In genomic region chr2:105866439-105867170, GRCh38 we compare ENCODE assay signal across 12 cellular contexts.
DNase-seq lines count a peak whose midpoint lies in the region; ATAC-seq and TF ChIP-seq lines count a peak whose summit lies in the region.
"Had no signal": no experiment of that assay in that cellular context is flagged by ENCODE, and none has a peak within 500 bp of the region (broad histone marks: within the 10 kb centered on the region; RNA-seq: fewer than 3 reads in every experiment).

No MANE protein-coding gene starts in this region.

- in situ Hi-C loops in brain microvascular endothelial cell (cut with HindIII; ENCODE audit: low pct_ligation_motif_present, low sequenced_read_pairs) = no loop called here

- H3K27ac ChIP-seq in brain microvascular endothelial cell = no peak overlapping the region
- H3K27ac ChIP-seq in colonic mucosa = no peak overlapping the region

- H3K4me3 ChIP-seq in brain microvascular endothelial cell (ENCODE audit: low read depth, low read length) (no peak overlapping the region), kidney epithelial cell (ENCODE audit: low read depth, low read length) (no peak overlapping the region), colonic mucosa (no peak overlapping the region)
- H3K4me3 ChIP-seq: skin epidermis had no signal

- no peaks in the 10 kb centered on the region for H3K9me3 ChIP-seq in colonic mucosa

- no peaks in the 10 kb centered on the region for H3K36me3 Mint-ChIP-seq in HFFc6 (ENCODE audit: low read depth)
- H3K36me3 Mint-ChIP-seq in effector memory CD8-positive, alpha-beta T cell (ENCODE audit: insufficient read depth) = peaks cover 5% of the 10 kb centered on the region

- H3K27me3 ChIP-seq in brain microvascular endothelial cell (replicated peaks) (no peaks in the 10 kb centered on the region), kidney epithelial cell (ENCODE audit: control insufficient read depth, insufficient read depth, low read length) (no peaks in the 10 kb centered on the region), colonic mucosa (no peaks in the 10 kb centered on the region)

- H3K4me1 ChIP-seq in colonic mucosa = peaks cover 5% of the 10 kb centered on the region

- POLR2A ChIA-PET in GM10248 (lab: Yijun Ruan, JAX) = no interaction called here

- TF ChIP-seq CTCF in HFFc6 (IDR thresholded peaks at IDR 0.05) (no peak), brain microvascular endothelial cell (IDR thresholded peaks at IDR 0.05; ENCODE audit: low read depth, low read length, missing control alignments) (no peak), kidney epithelial cell (IDR thresholded peaks at IDR 0.05; ENCODE audit: insufficient read depth, low read length, poor library complexity, severe bottlenecking) (no peak), GM10248 (IDR thresholded peaks at IDR 0.05; ENCODE audit: control extremely low read depth, extremely low read depth, low read depth, missing control alignments) (no peak), colonic mucosa (IDR thresholded peaks at IDR 0.05) (no peak)

- peak; percentile 14 for DNase-seq in A172 (ENCODE audit: low spot score)
- DNase-seq in HFFc6 = peak; percentile 52
- DNase-seq in brain microvascular endothelial cell = peak; percentile 31
- peak; percentile 19 for DNase-seq in kidney epithelial cell (ENCODE audit: low read depth)
- no peak for DNase-seq in GM10248 (ENCODE audit: extremely low spot score)
- no peak for DNase-seq in colonic mucosa
- DNase-seq in effector memory CD8-positive, alpha-beta T cell = no peak
- DNase-seq in RPMI8226 = no peak
- DNase-seq: activated CD8-positive, alpha-beta memory T cell treated with anti-CD3 and anti-CD28 coated beads, Interleukin-2, amount 10 ng/mL, durations not matched to agents 7 days and 5 days; Karpas-422 had no signal

- H3K9ac ChIP-seq in colonic mucosa (ENCODE audit: low read depth in 2 of 2, low read length in 2 of 2) = no peak overlapping the region

- no peak for ATAC-seq in effector memory CD8-positive, alpha-beta T cell (replicated peaks)
- ATAC-seq: activated CD8-positive, alpha-beta memory T cell treated with anti-CD3 and anti-CD28 coated beads, Interleukin-2, amount 10 ng/mL, durations not matched to agents 7 days and 5 days; Panc1 had no signal

- intact Hi-C loops in colonic mucosa (cut with DNase I) = no loop called here

- H3K36me3 ChIP-seq in brain microvascular endothelial cell (replicated peaks) = no peaks in the 10 kb centered on the region
- H3K36me3 ChIP-seq in kidney epithelial cell (ENCODE audit: control insufficient read depth, insufficient read depth, low read length) = no peaks in the 10 kb centered on the region
- no peaks in the 10 kb centered on the region for H3K36me3 ChIP-seq in colonic mucosa

- no peak overlapping the region for H3K4me3 Mint-ChIP-seq in HFFc6
- H3K4me3 Mint-ChIP-seq in effector memory CD8-positive, alpha-beta T cell = no peak overlapping the region
- H3K4me3 Mint-ChIP-seq: activated CD8-positive, alpha-beta memory T cell treated with anti-CD3 and anti-CD28 coated beads, Interleukin-2, amount 10 ng/mL, durations not matched to agents 7 days and 5 days had no signal

- H3K9me3 Mint-ChIP-seq in HFFc6 = no peaks in the 10 kb centered on the region
- H3K9me3 Mint-ChIP-seq in effector memory CD8-positive, alpha-beta T cell = no peaks in the 10 kb centered on the region

- H3K27me3 Mint-ChIP-seq in HFFc6 (ENCODE audit: insufficient read depth) = no peaks in the 10 kb centered on the region
- no peaks in the 10 kb centered on the region for H3K27me3 Mint-ChIP-seq in effector memory CD8-positive, alpha-beta T cell
- H3K27me3 Mint-ChIP-seq: activated CD8-positive, alpha-beta memory T cell treated with anti-CD3 and anti-CD28 coated beads, Interleukin-2, amount 10 ng/mL, durations not matched to agents 7 days and 5 days had no signal

- CTCF ChIA-PET in GM10248 (lab: Yijun Ruan, JAX) = interaction anchor here (0.7 kb wide), 1 partner anchor 27 kb away, joined by 3 read pairs; no protein-coding TSS in a partner anchor

- peak overlapping the region; percentile 49 for H3K27ac Mint-ChIP-seq in HFFc6
- peak overlapping the region in 1 of 2 donors; percentile 81 for H3K27ac Mint-ChIP-seq in effector memory CD8-positive, alpha-beta T cell
- H3K27ac Mint-ChIP-seq: activated CD8-positive, alpha-beta memory T cell treated with anti-CD3 and anti-CD28 coated beads, Interleukin-2, amount 10 ng/mL, durations not matched to agents 7 days and 5 days had no signal

- H3K4me1 Mint-ChIP-seq in HFFc6 (ENCODE audit: low read depth) = peaks cover 30% of the 10 kb centered on the region
- H3K4me1 Mint-ChIP-seq in effector memory CD8-positive, alpha-beta T cell (ENCODE audit: low read depth in 2 of 2) = peaks cover 59 to 68% of the 10 kb centered on the region in 2 donors

Comparison
In these comparisons a context has a peak if more than half of its experiments do, and no peak if none do; other contexts are left out.
1. DNase-seq: peak in A172 (single experiment), HFFc6 (single experiment), brain microvascular endothelial cell (single experiment) and kidney epithelial cell (single experiment); none in GM10248 (single experiment), colonic mucosa (single experiment), effector memory CD8-positive, alpha-beta T cell (0 of 3) and RPMI8226 (single experiment).